ENCODE assay signal across 11 cellular contexts in the genomic region with DNA sequence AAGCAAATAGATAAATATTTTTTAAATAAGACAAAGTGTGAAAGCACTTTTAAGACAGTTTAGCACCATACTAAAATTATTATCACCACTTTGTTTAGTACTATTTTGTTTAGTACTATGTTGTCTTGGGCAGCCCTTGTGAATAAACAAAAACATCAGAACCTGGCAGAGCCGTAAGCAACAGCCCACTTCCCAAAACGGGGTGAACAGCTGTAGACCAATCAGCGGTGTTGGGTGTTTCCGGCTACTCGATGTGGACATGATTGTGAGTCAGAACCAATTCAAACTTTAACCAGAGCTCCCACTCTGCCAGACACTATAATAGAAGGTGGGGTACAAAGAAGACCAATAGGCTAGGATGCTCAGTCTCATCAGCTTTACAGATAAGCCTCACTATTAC. TPM values are rescaled to one million over a fixed set of nuclear protein-coding genes. Genes with fewer than 3 reads are reported as not detected.
A peak's percentile ranks its signal among the peaks of the same experiment; 100 is the strongest.
DNase-seq lines count a peak whose midpoint lies in the region; ATAC-seq and TF ChIP-seq lines count a peak whose summit lies in the region.
"Had no signal": no experiment of that assay in that cellular context is flagged by ENCODE, and none has a peak within 500 bp of the region (broad histone marks: within the 10 kb centered on the region; RNA-seq: fewer than 3 reads in every experiment).

No MANE protein-coding gene starts in this region.

- H3K4me1 Mint-ChIP-seq in activated T-helper 17 cell treated with anti-CD3 and anti-CD28 coated beads, Interleukin-2, amount 50 U/mL, for 72 hours, result peaks cover 24% of the 10 kb centered on the region
- H3K4me1 Mint-ChIP-seq in natural killer cell treated with Interleukin-12 subunit alpha and Interleukin-12 subunit beta and Interleukin-15 and Interleukin-18, amount 100 ng/mL, for 72 hours (ENCODE audit: low read depth in 2 of 2), result peaks cover 19 to 20% of the 10 kb centered on the region in 2 donors
- H3K4me1 Mint-ChIP-seq in nephron progenitor cell, result no peaks in the 10 kb centered on the region

- H3K4me2 ChIP-seq in DND-41 (ENCODE audit: insufficient read depth, low read length) (peak overlapping the region; percentile 63; the same call in 1 of the 2 replicates), Loucy (ENCODE audit: low read depth, low read length, poor library complexity, severe bottlenecking) (peak overlapping the region; percentile 69)

- ATAC-seq in DND-41 (ENCODE audit: insufficient read depth, low read depth), result no peak
- peak; percentile 10 for ATAC-seq in activated T-helper 17 cell treated with anti-CD3 and anti-CD28 coated beads, Interleukin-2, amount 50 U/mL, for 72 hours (replicated peaks)
- peak in 1 of 2 donors; percentile 9 for ATAC-seq in natural killer cell treated with Interleukin-12 subunit alpha and Interleukin-12 subunit beta and Interleukin-15 and Interleukin-18, amount 100 ng/mL, for 72 hours
- ATAC-seq in HG02610 (IDR thresholded peaks at IDR 0.05; ENCODE audit: unreplicated experiment), result no peak
- ATAC-seq: gastroesophageal sphincter had no signal

- peak overlapping the region; percentile 42 for H3K9ac ChIP-seq in DND-41 (ENCODE audit: low read depth, low read length)
- H3K9ac ChIP-seq in Loucy (ENCODE audit: low read depth, low read length, poor library complexity, severe bottlenecking), result peak overlapping the region; percentile 37

- H2AFZ ChIP-seq in DND-41 (ENCODE audit: low read depth, low read length), result peak overlapping the region; percentile 57
- H2AFZ ChIP-seq in Loucy (ENCODE audit: low read length), result peak overlapping the region; percentile 71; the same call in 1 of the 2 replicates

- H3K4me3 Mint-ChIP-seq in activated T-helper 17 cell treated with anti-CD3 and anti-CD28 coated beads, Interleukin-2, amount 50 U/mL, for 72 hours, result peak overlapping the region; percentile 72
- H3K4me3 Mint-ChIP-seq in natural killer cell treated with Interleukin-12 subunit alpha and Interleukin-12 subunit beta and Interleukin-15 and Interleukin-18, amount 100 ng/mL, for 72 hours, result peak overlapping the region; percentile 59
- H3K4me3 Mint-ChIP-seq in nephron progenitor cell, result no peak overlapping the region

- peak overlapping the region; percentile 87 for H3K27ac ChIP-seq in DND-41 (ENCODE audit: low read length)
- H3K27ac ChIP-seq: gastroesophageal sphincter had no signal

- no peaks in the 10 kb centered on the region; the same call in 1 of the 2 replicates for H3K36me3 ChIP-seq in DND-41 (ENCODE audit: insufficient read depth, low read length)
- H3K36me3 ChIP-seq in Loucy (ENCODE audit: insufficient read depth, low read length), result no peaks in the 10 kb centered on the region
- H3K36me3 ChIP-seq: gastroesophageal sphincter had no signal

- H4K20me1 ChIP-seq in DND-41 (ENCODE audit: insufficient read depth, low read length) (no peaks in the 10 kb centered on the region; the same call in 1 of the 2 replicates), Loucy (ENCODE audit: insufficient read depth, low read length, poor library complexity, severe bottlenecking) (peaks cover 12% of the 10 kb centered on the region)

- no peaks in the 10 kb centered on the region for H3K27me3 Mint-ChIP-seq in activated T-helper 17 cell treated with anti-CD3 and anti-CD28 coated beads, Interleukin-2, amount 50 U/mL, for 72 hours
- H3K27me3 Mint-ChIP-seq in natural killer cell treated with Interleukin-12 subunit alpha and Interleukin-12 subunit beta and Interleukin-15 and Interleukin-18, amount 100 ng/mL, for 72 hours, result no peaks in the 10 kb centered on the region
- no peaks in the 10 kb centered on the region for H3K27me3 Mint-ChIP-seq in nephron progenitor cell (ENCODE audit: low read depth, poor library complexity)

- no peak for TF ChIP-seq CTCF in DND-41 (IDR thresholded peaks at IDR 0.05; ENCODE audit: borderline replicate concordance, extremely low read depth, low read length, poor library complexity, severe bottlenecking)
- TF ChIP-seq CTCF in Loucy (conservative IDR thresholded peaks at IDR 0.05; ENCODE audit: low read length), result no peak
- no peak for TF ChIP-seq CTCF in nephron progenitor cell (IDR thresholded peaks at IDR 0.05)

- H3K4me1 ChIP-seq in DND-41 (ENCODE audit: insufficient read depth, low read length) (peaks cover 53% of the 10 kb centered on the region), Loucy (ENCODE audit: insufficient read depth, low read length, poor library complexity, severe bottlenecking) (peaks cover 29% of the 10 kb centered on the region)

- H3K27ac Mint-ChIP-seq in activated T-helper 17 cell treated with anti-CD3 and anti-CD28 coated beads, Interleukin-2, amount 50 U/mL, for 72 hours, result peak overlapping the region; percentile 65
- H3K27ac Mint-ChIP-seq in natural killer cell treated with Interleukin-12 subunit alpha and Interleukin-12 subunit beta and Interleukin-15 and Interleukin-18, amount 100 ng/mL, for 72 hours, result peak overlapping the region; percentile 43 to 80
- H3K27ac Mint-ChIP-seq in nephron progenitor cell, result no peak overlapping the region

- H3K9me3 ChIP-seq in DND-41 (ENCODE audit: insufficient read depth, low read length, severe bottlenecking) (no peaks in the 10 kb centered on the region), Loucy (ENCODE audit: insufficient read depth, low read depth, low read length) (no peaks in the 10 kb centered on the region)
- H3K9me3 ChIP-seq: gastroesophageal sphincter had no signal

- H3K9me2 ChIP-seq in Loucy (replicated peaks; ENCODE audit: low read depth, low read length), result no peaks in the 10 kb centered on the region

- DNase-seq in DND-41, result no peak
- no peak for DNase-seq in natural killer cell treated with Interleukin-12 subunit alpha and Interleukin-12 subunit beta and Interleukin-15 and Interleukin-18, amount 100 ng/mL, for 72 hours (ENCODE audit: low spot score)
- no peak for DNase-seq in effector CD8-positive, alpha-beta T cell (lab: John Stamatoyannopoulos, UW)
- DNase-seq in nephron progenitor cell, result no peak
- DNase-seq: amniotic stem cell, DMS53, NCI-H2227 treated with DMSO at 0.1 percent for 48 hours had no signal

- H3K79me2 ChIP-seq in DND-41 (ENCODE audit: insufficient read depth, low read length), result peaks cover 25% of the 10 kb centered on the region
- H3K79me2 ChIP-seq in Loucy (ENCODE audit: insufficient read depth, low read length), result peaks cover 22% of the 10 kb centered on the region

- peaks cover 5% of the 10 kb centered on the region for H3K36me3 Mint-ChIP-seq in activated T-helper 17 cell treated with anti-CD3 and anti-CD28 coated beads, Interleukin-2, amount 50 U/mL, for 72 hours (ENCODE audit: low read depth)
- H3K36me3 Mint-ChIP-seq in natural killer cell treated with Interleukin-12 subunit alpha and Interleukin-12 subunit beta and Interleukin-15 and Interleukin-18, amount 100 ng/mL, for 72 hours, result no peaks in the 10 kb centered on the region
- H3K36me3 Mint-ChIP-seq in nephron progenitor cell (ENCODE audit: low read depth), result peaks cover 9% of the 10 kb centered on the region

- no peaks in the 10 kb centered on the region for H3K9me3 Mint-ChIP-seq in activated T-helper 17 cell treated with anti-CD3 and anti-CD28 coated beads, Interleukin-2, amount 50 U/mL, for 72 hours
- H3K9me3 Mint-ChIP-seq in natural killer cell treated with Interleukin-12 subunit alpha and Interleukin-12 subunit beta and Interleukin-15 and Interleukin-18, amount 100 ng/mL, for 72 hours, result no peaks in the 10 kb centered on the region
- peaks cover 9% of the 10 kb centered on the region for H3K9me3 Mint-ChIP-seq in nephron progenitor cell

- H3K4me3 ChIP-seq in DND-41 (ENCODE audit: low read depth in 1 of 2, low read length in 2 of 2) (no peak overlapping the region), Loucy (ENCODE audit: low read length, poor library complexity, severe bottlenecking) (no peak overlapping the region)
- H3K4me3 ChIP-seq: gastroesophageal sphincter had no signal

- H3F3A ChIP-seq in Loucy (ENCODE audit: low read depth), result 0 out of 2 replicates have a peak, but pooled peaks cover 3% of the 10 kb centered on the region

- H3K27me3 ChIP-seq in DND-41 (ENCODE audit: insufficient read depth, low read length, poor library complexity) (no peaks in the 10 kb centered on the region), Loucy (ENCODE audit: insufficient read depth, low read length, poor library complexity, severe bottlenecking) (no peaks in the 10 kb centered on the region)
- H3K27me3 ChIP-seq: gastroesophageal sphincter had no signal

RNA-seq across cellular contexts. Expression of gene ASNSD1, which starts 2.5 kb away (rescaled TPM):
- 10 to 100 TPM; 48.4 to 76.7 TPM for total RNA-seq in activated T-helper 17 cell treated with anti-CD3 and anti-CD28 coated beads, Interleukin-2, amount 50 U/mL, for 72 hours
- total RNA-seq in natural killer cell treated with Interleukin-12 subunit alpha and Interleukin-12 subunit beta and Interleukin-15 and Interleukin-18, amount 100 ng/mL, for 72 hours, result 10 to 100 TPM; 36.1 to 51.9 TPM

RNA-seq across cellular contexts. Expression of gene ANKAR, which starts 15.7 kb away (rescaled TPM):
- total RNA-seq in activated T-helper 17 cell treated with anti-CD3 and anti-CD28 coated beads, Interleukin-2, amount 50 U/mL, for 72 hours, result 1 to 10 TPM; 4.2 to 4.4 TPM
- total RNA-seq in natural killer cell treated with Interleukin-12 subunit alpha and Interleukin-12 subunit beta and Interleukin-15 and Interleukin-18, amount 100 ng/mL, for 72 hours, result 1 to 10 TPM; 4.4 to 7.7 TPM
